23 cellular contexts compared by ENCODE assay signal in genomic region chr5:104198156-104198555, GRCh38.
"Had no signal": no experiment of that assay in that cellular context is flagged by ENCODE, and none has a peak within 500 bp of the region (broad histone marks: within the 10 kb centered on the region; RNA-seq: fewer than 3 reads in every experiment).

No MANE protein-coding gene starts in this region.

- H3K9me3 ChIP-seq: ovary, right atrium auricular region, right lobe of liver, stomach, testis, thyroid gland, transverse colon, upper lobe of left lung, vagina had no signal

- H3K4me3 ChIP-seq: left ventricle myocardium inferior, lung, ovary, right atrium auricular region, right lobe of liver, smooth muscle cell, stomach, testis, thyroid gland, transverse colon, upper lobe of left lung, vagina had no signal

- H3K36me3 ChIP-seq: left ventricle myocardium inferior, ovary, right atrium auricular region, right lobe of liver, stomach, thyroid gland, transverse colon, upper lobe of left lung, vagina had no signal

- DNase-seq: hypothalamus; immature natural killer cell; kidney; left colon; left ventricle myocardium inferior; mesendoderm; naive thymus-derived CD4-positive, alpha-beta T cell; ovary; right lobe of liver; stimulated activated CD4-positive, alpha-beta T cell treated with anti-CD3 and anti-CD28 coated beads, Interleukin-1b, Interleukin-23, amount 100 ng/mL, for 48 hours; stimulated activated CD4-positive, alpha-beta T cell treated with anti-CD3 and anti-CD28 coated beads, Interleukin-2, amount 100 ng/mL, for 48 hours; stimulated activated naive B cell treated with anti-CD40 and anti-IgM and Interleukin-4, amounts not matched to agents 10 μg/mL and 1 μg/mL and 100 μg/mL, for 72 hours; stimulated activated naive CD8-positive, alpha-beta T cell treated with anti-CD3 and anti-CD28 coated beads, Interleukin-15, Interleukin-2, amounts not matched to agents 100 U/mL and 50 U/mL, for 24 hours; stomach; testis; thyroid gland; transverse colon; upper lobe of left lung had no signal

- H3K4me1 ChIP-seq: left ventricle myocardium inferior, right atrium auricular region, right lobe of liver, stomach, testis, thyroid gland, transverse colon, upper lobe of left lung, vagina had no signal

- ATAC-seq: left colon; naive thymus-derived CD4-positive, alpha-beta T cell; natural killer cell treated with Interleukin-12 subunit alpha and Interleukin-12 subunit beta and Interleukin-15 and Interleukin-18, amount 100 ng/mL, for 72 hours; stimulated activated naive B cell treated with anti-CD40 and anti-IgM and Interleukin-4, amounts not matched to agents 10 μg/mL and 1 μg/mL and 100 μg/mL, for 72 hours; stimulated activated naive CD8-positive, alpha-beta T cell treated with anti-CD3 and anti-CD28 coated beads, Interleukin-15, Interleukin-2, amounts not matched to agents 100 U/mL and 50 U/mL, for 24 hours had no signal
